In genomic region chr12:84601483-84601882, GRCh38 we compare ENCODE assay signal across 26 cellular contexts.
"Had no signal": no experiment of that assay in that cellular context is flagged by ENCODE, and none has a peak within 500 bp of the region (broad histone marks: within the 10 kb centered on the region; RNA-seq: fewer than 3 reads in every experiment).

No MANE protein-coding gene starts in this region.

- H3K36me3 ChIP-seq: adrenal gland, Peyer's patch, SJCRH30 had no signal

- ATAC-seq: activated CD8-positive, alpha-beta T cell treated with anti-CD3 and anti-CD28 coated beads, Interleukin-2, amount 10 ng/mL, durations not matched to agents 7 days and 5 days had no signal

- H3K9ac ChIP-seq: SK-N-SH had no signal

- H3K36me3 Mint-ChIP-seq: activated naive CD8-positive, alpha-beta T cell treated with anti-CD3 and anti-CD28 coated beads, Interleukin-2, amount 10 ng/mL, durations not matched to agents 7 days and 5 days had no signal

- DNase-seq: activated CD4-positive, alpha-beta T cell treated with anti-CD3 and anti-CD28 coated beads for 48 hours; activated CD4-positive, alpha-beta T cell treated with anti-CD3 and anti-CD28 coated beads, Interleukin-2, amount 50 U/mL, for 4 hours; activated CD4-positive, CD25-positive, alpha-beta regulatory T cell treated with anti-CD3 and anti-CD28 coated beads, Interleukin-2, amount 50 U/mL, for 72 hours; activated CD8-positive, alpha-beta memory T cell treated with anti-CD3 and anti-CD28 coated beads, Interleukin-2, amount 50 U/mL, for 48 hours; activated CD8-positive, alpha-beta T cell treated with anti-CD3 and anti-CD28 coated beads, Interleukin-2, amount 10 ng/mL, durations not matched to agents 7 days and 5 days; activated naive CD4-positive, alpha-beta T cell treated with anti-CD3 and anti-CD28 coated beads, Interleukin-2, amount 50 U/mL, for 16 hours; activated naive CD8-positive, alpha-beta T cell treated with anti-CD3 and anti-CD28 coated beads, Interleukin-2, amount 10 ng/mL, durations not matched to agents 7 days and 5 days; activated T-cell treated with anti-CD3 and anti-CD28 coated beads, Interleukin-2, amount 50 U/mL, for 1 hour; adrenal gland; anterior cingulate cortex; cerebellar nuclear complex; NCI-H1092 treated with DMSO at 0.1 percent for 48 hours; NCI-H1417 treated with DMSO at 0.1 percent for 48 hours; NCI-H1694; NCI-H2029; NCI-H2227 treated with DMSO at 0.1 percent for 48 hours; NCI-H446 treated with DMSO at 0.1 percent for 48 hours; NCI-H524 treated with DMSO at 0.1 percent for 48 hours; NK-92 treated with Interleukin-12 subunit alpha and Interleukin-12 subunit beta, amount 100 ng/mL, for 24 hours; Peyer's patch; Right ventricle myocardium superior; SJCRH30; SK-N-SH; SW 1271 had no signal

- H3K27me3 ChIP-seq: adrenal gland, Peyer's patch, SJCRH30 had no signal

- H3K4me1 ChIP-seq: adrenal gland, Peyer's patch, SJCRH30 had no signal

- H3K9me3 ChIP-seq: adrenal gland, Peyer's patch, SJCRH30, SK-N-SH had no signal

- H3K4me3 ChIP-seq: adrenal gland, Peyer's patch, SJCRH30 had no signal

- H3K27ac Mint-ChIP-seq: activated CD8-positive, alpha-beta T cell treated with anti-CD3 and anti-CD28 coated beads, Interleukin-2, amount 10 ng/mL, durations not matched to agents 7 days and 5 days; activated naive CD8-positive, alpha-beta T cell treated with anti-CD3 and anti-CD28 coated beads, Interleukin-2, amount 10 ng/mL, durations not matched to agents 7 days and 5 days; T-helper 1 cell treated with Interleukin-12 subunit alpha and Interleukin-12 subunit beta and Interleukin-4 antibody, amounts not matched to agents 30 μg/mL and 1 μg/mL, for 36 hours had no signal

- H3K9me2 ChIP-seq: SK-N-SH had no signal

- H3K27me3 Mint-ChIP-seq: activated naive CD8-positive, alpha-beta T cell treated with anti-CD3 and anti-CD28 coated beads, Interleukin-2, amount 10 ng/mL, durations not matched to agents 7 days and 5 days had no signal

- H3K27ac ChIP-seq: adrenal gland, Peyer's patch, RWPE1, SJCRH30 had no signal

- H3K4me2 ChIP-seq: SK-N-SH had no signal

- H3K9me3 Mint-ChIP-seq: activated naive CD8-positive, alpha-beta T cell treated with anti-CD3 and anti-CD28 coated beads, Interleukin-2, amount 10 ng/mL, durations not matched to agents 7 days and 5 days; T-helper 1 cell treated with Interleukin-12 subunit alpha and Interleukin-12 subunit beta and Interleukin-4 antibody, amounts not matched to agents 30 μg/mL and 1 μg/mL, for 36 hours had no signal

- H3K4me1 Mint-ChIP-seq: activated naive CD8-positive, alpha-beta T cell treated with anti-CD3 and anti-CD28 coated beads, Interleukin-2, amount 10 ng/mL, durations not matched to agents 7 days and 5 days had no signal

- H3K4me3 Mint-ChIP-seq: activated CD8-positive, alpha-beta T cell treated with anti-CD3 and anti-CD28 coated beads, Interleukin-2, amount 10 ng/mL, durations not matched to agents 7 days and 5 days; activated naive CD8-positive, alpha-beta T cell treated with anti-CD3 and anti-CD28 coated beads, Interleukin-2, amount 10 ng/mL, durations not matched to agents 7 days and 5 days; T-helper 1 cell treated with Interleukin-12 subunit alpha and Interleukin-12 subunit beta and Interleukin-4 antibody, amounts not matched to agents 30 μg/mL and 1 μg/mL, for 36 hours had no signal
